In the genomic region with DNA sequence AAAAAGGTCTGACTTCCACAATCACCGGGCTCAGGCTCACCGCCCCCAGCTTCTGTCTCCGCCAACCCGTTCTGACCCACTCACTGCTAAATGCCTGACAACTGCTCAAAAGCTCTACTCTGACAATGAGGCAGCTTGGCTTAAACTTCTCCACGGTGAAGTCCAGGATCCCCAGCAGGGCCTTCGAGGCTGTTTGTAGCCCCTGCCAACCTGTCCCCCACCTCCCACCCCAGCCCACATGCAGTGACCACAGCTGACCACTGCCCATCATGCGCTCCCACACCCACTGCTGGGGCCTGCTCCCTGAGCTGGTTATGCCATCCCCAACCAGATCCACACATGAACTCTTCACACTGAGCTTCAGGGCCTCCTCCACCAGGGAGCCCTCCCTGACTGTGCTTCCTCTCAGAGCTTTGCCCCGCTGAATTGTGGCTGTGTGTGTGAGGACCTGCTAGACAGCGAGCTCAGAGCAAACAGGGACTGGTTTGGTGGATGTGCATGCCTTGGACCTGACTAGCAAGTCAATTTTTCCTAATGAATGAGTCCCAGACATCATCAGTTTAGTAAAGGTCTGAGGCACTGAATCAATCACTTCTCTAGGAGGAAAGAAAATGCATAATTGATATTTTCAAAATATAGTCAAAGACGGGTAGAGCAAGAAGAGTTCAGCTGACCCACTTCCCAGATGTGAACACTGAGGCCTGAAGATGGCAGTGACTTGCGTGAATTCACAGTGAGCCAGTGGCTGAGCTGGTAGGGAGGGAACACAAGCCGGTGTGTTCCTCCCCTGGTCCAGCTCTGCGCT, we compare ENCODE assay signal across 2 cellular contexts.
TF ChIP-seq lines count a peak whose summit lies in the region.

No MANE protein-coding gene starts in this region.

TF ChIP-seq in WTC11, 78 proteins besides CTCF, POLR2A, EP300 and RAD21:
- TF ChIP-seq GTF2I (CRISPR knock-in tag; conservative IDR thresholded peaks at IDR 0.05): 0 out of 2 replicates have a peak, but pooled peaks have one; percentile 9
- TF ChIP-seq CREM (CRISPR knock-in tag; IDR thresholded peaks at IDR 0.05): no peak

TF ChIP-seq in HepG2, 621 proteins besides CTCF, POLR2A, EP300 and RAD21:
- TF ChIP-seq ZNF546 (CRISPR knock-in tag; conservative IDR thresholded peaks at IDR 0.05) (no peak), PTBP1 (IDR thresholded peaks at IDR 0.05; ENCODE audit: low read depth, low read length, poor library complexity, severe bottlenecking) (no peak), ZNF629 (CRISPR knock-in tag; conservative IDR thresholded peaks at IDR 0.05) (peak; percentile 80), CBFB (CRISPR knock-in tag; IDR thresholded peaks at IDR 0.05) (no peak)
- TF ChIP-seq, protein P1, sequence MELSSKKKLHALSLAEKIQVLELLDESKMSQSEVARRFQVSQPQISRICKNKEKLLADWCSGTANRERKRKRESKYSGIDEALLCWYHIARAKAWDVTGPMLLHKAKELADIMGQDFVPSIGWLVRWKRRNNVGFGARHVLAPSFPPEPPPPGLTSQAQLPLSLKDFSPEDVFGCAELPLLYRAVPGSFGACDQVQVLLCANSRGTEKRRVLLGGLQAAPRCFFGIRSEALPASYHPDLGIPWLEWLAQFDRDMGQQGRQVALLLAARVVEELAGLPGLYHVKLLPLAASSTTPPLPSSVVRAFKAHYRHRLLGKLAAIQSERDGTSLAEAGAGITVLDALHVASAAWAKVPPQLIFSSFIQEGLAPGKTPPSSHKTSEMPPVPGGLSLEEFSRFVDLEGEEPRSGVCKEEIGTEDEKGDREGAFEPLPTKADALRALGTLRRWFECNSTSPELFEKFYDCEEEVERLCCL (CRISPR knock-in tag; IDR thresholded peaks at IDR 0.05; ENCODE audit: borderline replicate concordance): no peak
